8 cellular contexts compared by ENCODE assay signal in genomic region chr19:17950310-17951150, GRCh38. TPM values are rescaled to one million over a fixed set of nuclear protein-coding genes. Genes with fewer than 3 reads are reported as not detected.
DNase-seq lines count a peak whose midpoint lies in the region; ATAC-seq and TF ChIP-seq lines count a peak whose summit lies in the region.

No MANE protein-coding gene starts in this region.

- H3K4me3 ChIP-seq in KMS-11 (IDR thresholded peaks at IDR 0.05; ENCODE audit: insufficient read depth, low read depth, low read length) = no peak overlapping the region
- no peak overlapping the region for H3K4me3 ChIP-seq in mesendoderm (ENCODE audit: low read length)
- no peak overlapping the region for H3K4me3 ChIP-seq in gastroesophageal sphincter
- no peak overlapping the region for H3K4me3 ChIP-seq in prostate gland

- peaks cover 73% of the 10 kb centered on the region for H3K27me3 ChIP-seq in KMS-11 (ENCODE audit: insufficient read depth, low read depth)
- H3K27me3 ChIP-seq in mesendoderm (ENCODE audit: insufficient read depth, low read length, poor library complexity) = peaks cover 42% of the 10 kb centered on the region
- H3K27me3 ChIP-seq in gastroesophageal sphincter = peaks cover 69% of the 10 kb centered on the region
- H3K27me3 ChIP-seq in prostate gland (replicated peaks; ENCODE audit: insufficient read depth) = peaks cover 18% of the 10 kb centered on the region

- H3K18ac ChIP-seq in mesendoderm (ENCODE audit: low read length) = peak overlapping the region; percentile 43

- H3K36me3 ChIP-seq in KMS-11 (ENCODE audit: insufficient read depth) = no peaks in the 10 kb centered on the region
- H3K36me3 ChIP-seq in mesendoderm (ENCODE audit: control insufficient read depth, insufficient read depth, low read length) = no peaks in the 10 kb centered on the region
- H3K36me3 ChIP-seq in gastroesophageal sphincter = no peaks in the 10 kb centered on the region
- no peaks in the 10 kb centered on the region for H3K36me3 ChIP-seq in prostate gland

- H4K20me1 ChIP-seq in KMS-11 (ENCODE audit: insufficient read depth) = no peaks in the 10 kb centered on the region

- H3K27ac ChIP-seq in KMS-11 = no peak overlapping the region
- H3K27ac ChIP-seq in mesendoderm (ENCODE audit: low read depth, low read length) = no peak overlapping the region
- H3K27ac ChIP-seq in gastroesophageal sphincter = no peak overlapping the region
- H3K27ac ChIP-seq in prostate gland = no peak overlapping the region

- H3K23ac ChIP-seq in mesendoderm (ENCODE audit: low read length) = no peak overlapping the region

- DNase-seq in COLO668 (lab: John Stamatoyannopoulos, UW; ENCODE audit: unreplicated experiment) (peak; percentile 9), mesendoderm (no peak), prostate gland (ENCODE audit: low spot score) (no peak), NCI-H526 treated with DMSO at 0.1 percent for 48 hours (lab: John Stamatoyannopoulos, UW) (no peak)
- DNase-seq in activated T-helper 9 cell treated with anti-CD3 and anti-CD28 coated beads, Interleukin-2, amount 50 U/mL, for 16 hours (ENCODE audit: low read depth) = peak; percentile 41

- H2BK5ac ChIP-seq in mesendoderm (ENCODE audit: low read length) = no peak overlapping the region

- H2BK15ac ChIP-seq in mesendoderm (replicated peaks; ENCODE audit: low read depth) = no peak overlapping the region

- TF ChIP-seq POLR2A in gastroesophageal sphincter (IDR thresholded peaks at IDR 0.05) = no peak
- TF ChIP-seq POLR2A in prostate gland (IDR thresholded peaks at IDR 0.05) = no peak

- H3K9me3 ChIP-seq in gastroesophageal sphincter (no peaks in the 10 kb centered on the region), prostate gland (no peaks in the 10 kb centered on the region)

- H3K4me2 ChIP-seq in KMS-11 (peak overlapping the region; percentile 84), mesendoderm (ENCODE audit: low read length) (peak overlapping the region; percentile 22)

- WGBS in mesendoderm (ENCODE audit: extremely low coverage, insufficient coverage, low lambda C conversion rate) = no CpG with 5 or more reads among the region's 48 CpGs
- 3% methylated on average over 39 of the region's 48 CpGs; no CpG with 5 or more reads in 1 of the 2 donors for WGBS in gastroesophageal sphincter (ENCODE audit: low coverage in 1 of 2), 2 donors
- WGBS in prostate gland = 1% methylated on average over 48 of the region's 48 CpGs

- TF ChIP-seq EP300 in gastroesophageal sphincter (IDR thresholded peaks at IDR 0.05) = no peak

- no peak overlapping the region for H4K8ac ChIP-seq in mesendoderm (ENCODE audit: low read depth, low read length)

- H3K4ac ChIP-seq in mesendoderm (ENCODE audit: low read depth, low read length) = no peak overlapping the region

- no peak overlapping the region for H2AK5ac ChIP-seq in mesendoderm (ENCODE audit: low read length)

- intact Hi-C loops in prostate gland (cut with DNase I) = no loop called here

- H3K9ac ChIP-seq in KMS-11 = no peak overlapping the region
- peak overlapping the region; percentile 41 for H3K9ac ChIP-seq in mesendoderm (ENCODE audit: low read length)

- no peak for ATAC-seq in gastroesophageal sphincter
- ATAC-seq in GM21515 (IDR thresholded peaks at IDR 0.05; ENCODE audit: unreplicated experiment) = no peak

- H3K79me2 ChIP-seq in KMS-11 (ENCODE audit: insufficient read depth, low read depth) (no peaks in the 10 kb centered on the region), mesendoderm (ENCODE audit: control insufficient read depth, insufficient read depth, low read length) (no peaks in the 10 kb centered on the region)

- TF ChIP-seq CTCF in KMS-11 (conservative IDR thresholded peaks at IDR 0.05; ENCODE audit: low read depth, low read length) (no peak), gastroesophageal sphincter (IDR thresholded peaks at IDR 0.05) (no peak), prostate gland (IDR thresholded peaks at IDR 0.05) (no peak)

- H4K5ac ChIP-seq in mesendoderm (ENCODE audit: low read length) = no peak overlapping the region

- H3K4me1 ChIP-seq in KMS-11 (ENCODE audit: low read depth, poor library complexity, severe bottlenecking) (peaks cover 52% of the 10 kb centered on the region), mesendoderm (ENCODE audit: control insufficient read depth, low read depth, low read length) (peaks cover 2% of the 10 kb centered on the region), gastroesophageal sphincter (peaks cover 0 to 64% (median 30%) of the 10 kb centered on the region in 3 donors), prostate gland (replicated peaks) (no peaks in the 10 kb centered on the region)

- no peaks in the 10 kb centered on the region for H3K79me1 ChIP-seq in mesendoderm (ENCODE audit: low read length)

- no peak overlapping the region; the same call in 1 of the 2 replicates for H2AFZ ChIP-seq in KMS-11 (ENCODE audit: low read depth)

- peak overlapping the region; percentile 68 for H3K56ac ChIP-seq in mesendoderm (ENCODE audit: low read length)

- no peak overlapping the region for H2BK120ac ChIP-seq in mesendoderm (ENCODE audit: low read depth, low read length)

RNA-seq across cellular contexts. Expression of gene KCNN1, which starts 16.4 kb away (rescaled TPM):
- polyA plus RNA-seq in mesendoderm (2013, experiment 1 of 2) = 1.3 TPM
- 1.1 TPM for polyA plus RNA-seq in mesendoderm (2013, experiment 2 of 2)
- total RNA-seq in gastroesophageal sphincter = under 1 TPM in 2 of 4 donors, not detected in 2; 0.20 to 0.89 TPM
- total RNA-seq in prostate gland = 1 to 10 TPM in 1 of 2 donors, under 1 TPM in 1; 0.36 to 5.6 TPM

RNA-seq across cellular contexts. Expression of gene CCDC124, which starts 17.7 kb away (rescaled TPM):
- polyA plus RNA-seq in mesendoderm (2013, experiment 1 of 2) = 77.3 TPM
- 80.4 TPM for polyA plus RNA-seq in mesendoderm (2013, experiment 2 of 2)
- 10 to 100 TPM; 48.1 to 75.9 (median 56.6) TPM for total RNA-seq in gastroesophageal sphincter
- 10 to 100 TPM; 48.7 to 52.2 TPM for total RNA-seq in prostate gland

RNA-seq across cellular contexts. Expression of gene ARRDC2, which starts 57.4 kb away (rescaled TPM):
- polyA plus RNA-seq in mesendoderm (2013, experiment 1 of 2) = 1.6 TPM
- 1.6 TPM for polyA plus RNA-seq in mesendoderm (2013, experiment 2 of 2)
- total RNA-seq in gastroesophageal sphincter (10 to 100 TPM; 31.9 to 64.6 (median 47.5) TPM), prostate gland (10 to 100 TPM; 57.1 to 75.9 TPM)

Comparison
In these comparisons a context has a peak if more than half of its experiments do, and no peak if none do; other contexts are left out.
1. DNase-seq: peak in COLO668 (single experiment) and activated T-helper 9 cell treated with anti-CD3 and anti-CD28 coated beads, Interleukin-2, amount 50 U/mL, for 16 hours (single experiment); none in mesendoderm (single experiment), prostate gland (single experiment) and NCI-H526 treated with DMSO at 0.1 percent for 48 hours (single experiment).